ENCODE assay signal across 15 cellular contexts in the genomic region with DNA sequence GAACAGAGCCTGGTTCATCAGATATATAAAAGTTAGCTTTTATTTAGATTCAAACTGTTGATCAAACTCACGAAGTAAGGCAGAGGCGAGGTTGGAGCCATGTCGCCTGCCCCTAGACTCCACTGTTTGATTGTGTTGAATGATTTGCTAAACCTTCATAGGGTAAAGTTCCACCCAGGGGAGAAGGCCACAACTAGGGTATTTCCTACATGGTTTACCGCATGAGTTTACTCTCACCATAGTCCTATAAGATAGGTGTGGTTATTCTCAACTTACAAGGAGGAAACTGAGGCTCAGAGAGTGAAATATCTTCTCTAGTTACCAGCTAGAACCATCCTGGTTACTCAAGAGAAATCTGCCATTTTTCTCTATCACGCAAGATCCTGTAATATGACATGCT. TPM values are rescaled to one million over a fixed set of nuclear protein-coding genes. Genes with fewer than 3 reads are reported as not detected.
DNase-seq lines count a peak whose midpoint lies in the region; ATAC-seq and TF ChIP-seq lines count a peak whose summit lies in the region.
"Had no signal": no experiment of that assay in that cellular context is flagged by ENCODE, and none has a peak within 500 bp of the region (broad histone marks: within the 10 kb centered on the region; RNA-seq: fewer than 3 reads in every experiment).

No MANE protein-coding gene starts in this region.

- no peak overlapping the region for H3K4me2 ChIP-seq in IMR-90 (ENCODE audit: low read depth, low read length)
- H3K4me2 ChIP-seq: A549, KMS-11 had no signal

- no peak for ATAC-seq in IMR-90 (ENCODE audit: low read depth)
- ATAC-seq in stimulated activated memory B cell treated with anti-CD40 and anti-IgM and Interleukin-4, amounts not matched to agents 10 μg/mL and 1 μg/mL and 100 μg/mL, for 72 hours: no peak
- ATAC-seq: A549; CD8-positive, alpha-beta T cell had no signal

- no peak overlapping the region for H2AK9ac ChIP-seq in IMR-90 (replicated peaks; ENCODE audit: low read depth, low read length, poor library complexity)

- no peaks in the 10 kb centered on the region for H3K9me3 Mint-ChIP-seq in HFFc6
- no peaks in the 10 kb centered on the region for H3K9me3 Mint-ChIP-seq in stimulated activated memory B cell treated with anti-CD40 and anti-IgM and Interleukin-4, amounts not matched to agents 10 μg/mL and 1 μg/mL and 100 μg/mL, for 72 hours
- H3K9me3 Mint-ChIP-seq: CD8-positive, alpha-beta T cell had no signal

- H3K79me1 ChIP-seq in IMR-90 (ENCODE audit: low read depth in 1 of 2, low read length in 2 of 2): peaks cover 37 to 89% of the 10 kb centered on the region in 2 experiments

- TF ChIP-seq CTCF in HFFc6 (IDR thresholded peaks at IDR 0.05): no peak
- no peak for TF ChIP-seq CTCF in IMR-90 (conservative IDR thresholded peaks at IDR 0.05; ENCODE audit: low read depth, low read length)
- TF ChIP-seq CTCF in coronary artery (IDR thresholded peaks at IDR 0.05): no peak
- no peak for TF ChIP-seq CTCF in GM10248 (IDR thresholded peaks at IDR 0.05; ENCODE audit: control extremely low read depth, extremely low read depth, low read depth, missing control alignments)

- H3K4me1 ChIP-seq in IMR-90 (ENCODE audit: control insufficient read depth, insufficient read depth, low read length): peaks cover 4% of the 10 kb centered on the region; the same call in 1 of the 2 replicates
- H3K4me1 ChIP-seq: A549 had no signal

- H3K56ac ChIP-seq in IMR-90 (ENCODE audit: extremely low read depth, insufficient read depth, low read length): no peak overlapping the region

- in situ Hi-C loops in IMR-90 (cut with MboI; ENCODE audit: low sequenced_read_pairs): loop anchor here (25.0 kb wide), 1 partner anchor 939 kb away; no protein-coding TSS in a partner anchor

- H3K4me3 Mint-ChIP-seq in HFFc6: no peak overlapping the region
- no peak overlapping the region for H3K4me3 Mint-ChIP-seq in stimulated activated memory B cell treated with anti-CD40 and anti-IgM and Interleukin-4, amounts not matched to agents 10 μg/mL and 1 μg/mL and 100 μg/mL, for 72 hours
- H3K4me3 Mint-ChIP-seq: CD14-positive monocyte; CD8-positive, alpha-beta T cell had no signal

- no peak overlapping the region for H2AFZ ChIP-seq in IMR-90 (replicated peaks; ENCODE audit: low read length, poor library complexity)

- H3K14ac ChIP-seq in IMR-90 (replicated peaks; ENCODE audit: low read depth, low read length): no peak overlapping the region

- no peak overlapping the region for H3K4me3 ChIP-seq in IMR-90 (ENCODE audit: insufficient read depth, low read depth, low read length)
- no peak overlapping the region for H3K4me3 ChIP-seq in coronary artery
- H3K4me3 ChIP-seq: A549 had no signal

- no peak overlapping the region for H2BK15ac ChIP-seq in IMR-90 (ENCODE audit: low read depth, low read length)

- TF ChIP-seq POLR2A in IMR-90 (IDR thresholded peaks at IDR 0.05; ENCODE audit: low read depth, low read length): no peak

- no peaks in the 10 kb centered on the region for H3K27me3 ChIP-seq in IMR-90 (ENCODE audit: control insufficient read depth, insufficient read depth, low read length)

- BruUV-seq in IMR-90 (replicated peaks; lab: Mats Ljungman, UMichigan): no TSS peak

- dilution Hi-C loops in IMR-90 (cut with HindIII; ENCODE audit: low sequenced_read_pairs, unreplicated experiment): no loop called here

- no peak overlapping the region for H3K23ac ChIP-seq in IMR-90 (ENCODE audit: low read depth, low read length)

- H4K5ac ChIP-seq in IMR-90 (ENCODE audit: low read depth, low read length): no peak overlapping the region

- no peak overlapping the region for H2BK20ac ChIP-seq in IMR-90 (ENCODE audit: low read depth, low read length)

- peak overlapping the region; percentile 74 for H3K27ac Mint-ChIP-seq in HFFc6
- H3K27ac Mint-ChIP-seq in stimulated activated memory B cell treated with anti-CD40 and anti-IgM and Interleukin-4, amounts not matched to agents 10 μg/mL and 1 μg/mL and 100 μg/mL, for 72 hours: peak overlapping the region; percentile 97
- H3K27ac Mint-ChIP-seq: CD8-positive, alpha-beta T cell had no signal

- H3K4me1 Mint-ChIP-seq in HFFc6 (ENCODE audit: low read depth): peaks cover 80% of the 10 kb centered on the region
- H3K4me1 Mint-ChIP-seq in stimulated activated memory B cell treated with anti-CD40 and anti-IgM and Interleukin-4, amounts not matched to agents 10 μg/mL and 1 μg/mL and 100 μg/mL, for 72 hours: peaks cover 66% of the 10 kb centered on the region

- CTCF ChIA-PET in IMR-90 (lab: Yijun Ruan, JAX): interaction anchor here (2.4 kb wide), 1 partner anchor 83 kb away, joined by 11 read pairs; no protein-coding TSS in a partner anchor
- CTCF ChIA-PET in GM10248 (lab: Yijun Ruan, JAX): interaction anchor here (1.1 to 3.1 kb wide), 6 partner anchors 9 to 83 kb away, joined by 3 to 12 read pairs (median 8); no protein-coding TSS in a partner anchor

- intact Hi-C loops in IMR-90 (cut with micrococcal nuclease): no loop called here

- DNase-seq in HFFc6: no peak
- DNase-seq in IMR-90: no peak
- peak; percentile 7 for DNase-seq in coronary artery (ENCODE audit: low spot score)
- DNase-seq in NCI-H2081 treated with DMSO at 0.1 percent for 48 hours (lab: John Stamatoyannopoulos, UW): no peak
- DNase-seq in activated CD4-positive, CD25-positive, alpha-beta regulatory T cell treated with anti-CD3 and anti-CD28 coated beads, Interleukin-2, amount 50 U/mL, for 72 hours: no peak
- no peak for DNase-seq in GM10248 (ENCODE audit: extremely low spot score)
- no peak for DNase-seq in hippocampal formation (lab: John Stamatoyannopoulos, UW)
- DNase-seq: CD8-positive, alpha-beta T cell; COR-L47; DMS153; DMS79 treated with DMSO at 0.1 percent for 48 hours had no signal

- H4K8ac ChIP-seq in IMR-90 (ENCODE audit: low read depth in 2 of 2, low read length in 2 of 2): 0 out of 4 replicates have a peak overlapping the region, but pooled peaks of 1 of the 2 experiments have one; percentile 6

- H3K9me1 ChIP-seq in IMR-90 (ENCODE audit: insufficient read depth, low read length): peaks cover 11% of the 10 kb centered on the region

- H3K9me3 ChIP-seq in IMR-90 (ENCODE audit: control insufficient read depth, insufficient read depth, low read length): no peaks in the 10 kb centered on the region
- H3K9me3 ChIP-seq: A549 had no signal

- no peak overlapping the region for H3K18ac ChIP-seq in IMR-90 (ENCODE audit: low read depth, low read length)

- no peaks in the 10 kb centered on the region; the same call in 1 of the 2 replicates for H4K20me1 ChIP-seq in IMR-90 (ENCODE audit: insufficient read depth, low read length)

- no peak overlapping the region for H2AK5ac ChIP-seq in IMR-90 (ENCODE audit: low read depth, low read length)

- no peak overlapping the region for H4K91ac ChIP-seq in IMR-90 (ENCODE audit: insufficient read depth, low read depth, low read length)

- no peak overlapping the region for H3K4ac ChIP-seq in IMR-90 (ENCODE audit: low read depth, low read length)

- no peak overlapping the region for H2BK120ac ChIP-seq in IMR-90 (ENCODE audit: low read depth, low read length)

- peaks cover 3% of the 10 kb centered on the region for H3K36me3 ChIP-seq in IMR-90 (ENCODE audit: control insufficient read depth, insufficient read depth, low read length)

- peak overlapping the region; percentile 50 for H2BK5ac ChIP-seq in IMR-90 (ENCODE audit: low read depth, low read length, poor library complexity, severe bottlenecking)

- no peak overlapping the region for H3K27ac ChIP-seq in IMR-90 (ENCODE audit: insufficient read depth, low read length)
- no peak overlapping the region for H3K27ac ChIP-seq in coronary artery
- H3K27ac ChIP-seq: A549, KMS-11 had no signal

- H3K27me3 Mint-ChIP-seq in HFFc6 (ENCODE audit: insufficient read depth): peaks cover 5% of the 10 kb centered on the region
- no peaks in the 10 kb centered on the region for H3K27me3 Mint-ChIP-seq in stimulated activated memory B cell treated with anti-CD40 and anti-IgM and Interleukin-4, amounts not matched to agents 10 μg/mL and 1 μg/mL and 100 μg/mL, for 72 hours

- 80% methylated on average over 2 of the region's 5 CpGs; no CpG with 5 or more reads in 1 of the 2 experiments for WGBS in IMR-90 (ENCODE audit: extremely low coverage in 2 of 2, insufficient read length in 1 of 2), 2 experiments

- POLR2A ChIA-PET in IMR-90 (lab: Charles Lee; ENCODE audit: unreplicated experiment): no interaction called here
- POLR2A ChIA-PET in GM10248 (lab: Yijun Ruan, JAX): no interaction called here

- no peak overlapping the region for H3K9ac ChIP-seq in IMR-90 (ENCODE audit: low read depth, low read length)
- H3K9ac ChIP-seq: KMS-11 had no signal

- TF ChIP-seq RAD21 in IMR-90 (IDR thresholded peaks at IDR 0.05; ENCODE audit: low read length): no peak

- peaks cover 70% of the 10 kb centered on the region for H3K36me3 Mint-ChIP-seq in HFFc6 (ENCODE audit: low read depth)
- H3K36me3 Mint-ChIP-seq in stimulated activated memory B cell treated with anti-CD40 and anti-IgM and Interleukin-4, amounts not matched to agents 10 μg/mL and 1 μg/mL and 100 μg/mL, for 72 hours: peaks cover 5% of the 10 kb centered on the region
- H3K36me3 Mint-ChIP-seq: CD8-positive, alpha-beta T cell had no signal

TF ChIP-seq in IMR-90, 13 proteins besides CTCF, POLR2A, EP300 and RAD21 (continues in another document):
- TF ChIP-seq MXI1 (IDR thresholded peaks at IDR 0.05; ENCODE audit: borderline replicate concordance, low read depth, low read length) (no peak), RCOR1 (IDR thresholded peaks at IDR 0.05; ENCODE audit: insufficient replicate concordance, low read length) (no peak), CEBPB (IDR thresholded peaks at IDR 0.05; ENCODE audit: low read depth, low read length) (no peak), RFX5 (IDR thresholded peaks at IDR 0.05; ENCODE audit: low read depth, low read length) (no peak), NFE2L2 (IDR thresholded peaks at IDR 0.05; ENCODE audit: low read depth, low read length) (no peak), USF2 (IDR thresholded peaks at IDR 0.05; ENCODE audit: low read depth, low read length) (no peak), BHLHE40 (IDR thresholded peaks at IDR 0.05; ENCODE audit: low read depth, low read length) (no peak), SMC3 (IDR thresholded peaks at IDR 0.05; ENCODE audit: low read depth, low read length) (no peak)

RNA-seq across cellular contexts. Expression of gene ARHGAP22, which starts 31.8 kb away (rescaled TPM):
- total RNA-seq in HFFc6 (2021; fragmentation: NEBNext Ultra II Directional; extraction: Animal tissue kit (Norgen Biotek cat#: 25700)): 100 to 1,000 TPM in 1 of 6 experiments, 10 to 100 TPM in 5; 74.3 to 117 (median 95.7) TPM
- 28.3 and 35.3 TPM in 2 replicates for total RNA-seq in IMR-90 (2012; rRNA removed)
- 30.2 and 34.0 TPM in 2 replicates for polyA plus RNA-seq in IMR-90 (2012; rRNA removed)
- polyA plus RNA-seq in IMR-90 (2012; cell fraction: cytosol; rRNA removed): 18.9 and 22.2 TPM in 2 replicates
- polyA plus RNA-seq in IMR-90 (2012; cell fraction: nucleus; rRNA removed; ENCODE audit: low replicate concordance): 58.0 and 67.0 TPM in 2 replicates
- total RNA-seq: CD8-positive, alpha-beta T cell had no signal
